In genomic region chrX:14357314-14357713, GRCh38 we compare ENCODE assay signal across 21 cellular contexts.
DNase-seq lines count a peak whose midpoint lies in the region; ATAC-seq, FAIRE-seq and TF ChIP-seq lines count a peak whose summit lies in the region.
"Had no signal": no experiment of that assay in that cellular context is flagged by ENCODE, and none has a peak within 500 bp of the region (broad histone marks: within the 10 kb centered on the region; RNA-seq: fewer than 3 reads in every experiment).

No MANE protein-coding gene starts in this region.

- H3K36me3 ChIP-seq in RWPE2 (ENCODE audit: low read depth), result no peaks in the 10 kb centered on the region
- no peaks in the 10 kb centered on the region for H3K36me3 ChIP-seq in small intestine (ENCODE audit: control insufficient read depth in 2 of 2, insufficient read depth in 2 of 2, low read length in 2 of 2)

- ATAC-seq in RWPE2 (ENCODE audit: low read depth), result peak; percentile 36; the same call in 2 of the 3 replicates
- no peak for ATAC-seq in HG03378 (IDR thresholded peaks at IDR 0.05; ENCODE audit: unreplicated experiment)
- ATAC-seq: HepG2, K562, Panc1, Right ventricle myocardium inferior had no signal

- no peak overlapping the region for H3K4me3 ChIP-seq in RWPE2 (ENCODE audit: severe bottlenecking)
- no peak overlapping the region for H3K4me3 ChIP-seq in fibroblast of mammary gland (ENCODE audit: control insufficient read depth, low read depth, low read length)
- no peak overlapping the region for H3K4me3 ChIP-seq in small intestine (ENCODE audit: low read depth in 1 of 2, low read length in 2 of 2)
- H3K4me3 ChIP-seq: K562 had no signal

- peak overlapping the region; percentile 34 for H3K27ac ChIP-seq in RWPE2 (ENCODE audit: poor library complexity, severe bottlenecking)
- no peak overlapping the region for H3K27ac ChIP-seq in small intestine (ENCODE audit: low read depth in 1 of 2, low read length in 1 of 2)
- H3K27ac ChIP-seq: C4-2B had no signal

- no peaks in the 10 kb centered on the region for H3K9me3 ChIP-seq in RWPE2 (ENCODE audit: severe bottlenecking)
- no peaks in the 10 kb centered on the region for H3K9me3 ChIP-seq in small intestine (ENCODE audit: control insufficient read depth, low read depth)

- H3K4me3 Mint-ChIP-seq in Calu3 (ENCODE audit: low read depth, unreplicated experiment), result no peak overlapping the region

- peaks cover 36% of the 10 kb centered on the region for H3K4me1 Mint-ChIP-seq in Calu3 (ENCODE audit: low read depth, unreplicated experiment)

- BruUV-seq in Calu3 (replicated peaks; lab: Mats Ljungman, UMichigan), result no TSS peak

- H3K27me3 ChIP-seq in RWPE2 (ENCODE audit: insufficient read depth, poor library complexity, severe bottlenecking) (no peaks in the 10 kb centered on the region), small intestine (ENCODE audit: control insufficient read depth in 2 of 2, insufficient read depth in 2 of 2, low read length in 2 of 2) (no peaks in the 10 kb centered on the region)

- intact Hi-C loops in Calu3 (cut with micrococcal nuclease; ENCODE audit: unreplicated experiment), result no loop called here

- FAIRE-seq in small intestine (lab: Jason Lieb, UNC) (no peak), RCC 7860 (lab: Jason Lieb, UNC) (no peak)
- FAIRE-seq: D721Med, H54, HepG2, K562 had no signal

- H3K36me3 Mint-ChIP-seq in Calu3 (ENCODE audit: insufficient read depth, unreplicated experiment), result no peaks in the 10 kb centered on the region

- no peaks in the 10 kb centered on the region for H3K27me3 Mint-ChIP-seq in Calu3 (ENCODE audit: unreplicated experiment)

- H3K4me1 ChIP-seq in RWPE2 (ENCODE audit: insufficient read depth, poor library complexity, severe bottlenecking) (peaks cover 17% of the 10 kb centered on the region), small intestine (ENCODE audit: control insufficient read depth in 2 of 2, insufficient read depth in 1 of 2, low read depth in 1 of 2, low read length in 1 of 2) (no peaks in the 10 kb centered on the region)

- CTCF ChIA-PET in Calu3 (lab: Charles Lee), result no interaction called here

- no peak for TF ChIP-seq CTCF in Calu3 (IDR thresholded peaks at IDR 0.05; ENCODE audit: unreplicated experiment)
- no peak for TF ChIP-seq CTCF in RWPE2 (IDR thresholded peaks at IDR 0.05; ENCODE audit: poor library complexity, severe bottlenecking)
- no peak for TF ChIP-seq CTCF in fibroblast of mammary gland (conservative IDR thresholded peaks at IDR 0.05; ENCODE audit: control insufficient read depth, insufficient read depth, low read depth, low read length)

- peak overlapping the region; percentile 11 for H3K27ac Mint-ChIP-seq in Calu3 (ENCODE audit: unreplicated experiment)

- no peak for DNase-seq in Calu3
- DNase-seq in RWPE2 (ENCODE audit: low spot score), result no peak
- DNase-seq in fibroblast of mammary gland (ENCODE audit: low read depth), result peak; percentile 47
- peak; percentile 7 for DNase-seq in small intestine
- no peak for DNase-seq in RCC 7860 (ENCODE audit: low spot score)
- no peak for DNase-seq in middle frontal gyrus (ENCODE audit: extremely low spot score, low spot score)
- DNase-seq: DMS53, GDM1, NCI-H1105, NCI-H2029 treated with DMSO at 0.1 percent for 48 hours, NCI-H226, NCI-H510A treated with DMSO at 0.1 percent for 48 hours, NCI-H748 treated with DMSO at 0.1 percent for 48 hours had no signal

- no peaks in the 10 kb centered on the region for H3K9me3 Mint-ChIP-seq in Calu3 (ENCODE audit: low read depth, unreplicated experiment)

Comparison
In these comparisons a context has a peak if more than half of its experiments do, and no peak if none do; other contexts are left out.
1. DNase-seq: peak in fibroblast of mammary gland (single experiment) and small intestine (single experiment); none in Calu3 (single experiment), RWPE2 (single experiment), RCC 7860 (single experiment) and middle frontal gyrus (single experiment).